ENCODE assay signal across 19 cellular contexts in the genomic region with DNA sequence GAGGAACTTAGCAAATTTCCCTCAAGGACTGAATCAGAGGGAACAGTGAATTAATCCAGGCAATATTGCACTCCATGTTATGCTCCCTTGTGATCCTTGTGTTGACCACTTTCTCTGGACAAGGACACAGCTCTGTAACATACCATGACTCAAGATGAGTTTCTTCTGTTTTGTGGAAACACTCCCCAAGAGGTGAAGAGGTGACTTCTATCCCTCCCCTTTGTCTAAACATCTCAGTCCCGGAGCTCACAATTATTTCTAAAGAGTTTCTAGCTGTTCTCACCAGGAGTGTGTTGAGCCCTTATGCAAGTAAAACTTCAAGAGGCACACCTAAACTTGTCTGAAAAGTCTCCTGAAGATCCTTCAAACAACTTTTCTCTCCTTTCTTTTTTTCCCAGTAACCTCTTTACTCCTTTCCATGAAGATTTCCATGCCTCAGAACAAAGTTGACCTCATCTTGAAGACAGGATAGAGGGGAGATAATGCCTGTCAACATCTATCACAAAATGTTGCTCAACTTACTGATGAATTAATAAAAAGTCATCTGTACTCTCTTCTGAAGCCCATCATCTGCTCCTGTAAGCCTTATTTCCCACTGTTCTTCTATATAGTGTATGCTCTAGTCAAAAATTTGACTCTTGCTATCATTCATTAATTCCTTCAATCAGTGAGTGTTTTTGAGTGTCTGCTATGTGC.
A peak's percentile ranks its signal among the peaks of the same experiment; 100 is the strongest.
DNase-seq lines count a peak whose midpoint lies in the region; ATAC-seq, FAIRE-seq and TF ChIP-seq lines count a peak whose summit lies in the region.
"Had no signal": no experiment of that assay in that cellular context is flagged by ENCODE, and none has a peak within 500 bp of the region (broad histone marks: within the 10 kb centered on the region; RNA-seq: fewer than 3 reads in every experiment).

No MANE protein-coding gene starts in this region.

- dilution Hi-C loops in endothelial cell of umbilical vein (cut with MboI; ENCODE audit: extremely low pct_ligation_motif_present, low sequenced_read_pairs), result no loop called here

- intact Hi-C loops in endothelial cell of umbilical vein (cut with micrococcal nuclease), result no loop called here
- intact Hi-C loops in CD4-positive, alpha-beta memory T cell (cut with micrococcal nuclease), result no loop called here

- H3K27me3 Mint-ChIP-seq in neural progenitor cell (ENCODE audit: insufficient read depth, low read depth), result peaks cover 2% of the 10 kb centered on the region
- peaks cover 0 to 3% of the 10 kb centered on the region in 2 donors for H3K27me3 Mint-ChIP-seq in CD4-positive, alpha-beta memory T cell

- DNase-seq in AG04450 (ENCODE audit: low read depth, low spot score) (peak; percentile 39), M059J (ENCODE audit: low read depth) (peak; percentile 76), endothelial cell of umbilical vein (ENCODE audit: low read depth, low spot score) (no peak), neural progenitor cell (ENCODE audit: low spot score) (no peak), NCI-H69 (lab: John Stamatoyannopoulos, UW) (no peak), activated T-cell treated with anti-CD3 and anti-CD28 coated beads for 4 hours (no peak)
- DNase-seq in CD4-positive, alpha-beta memory T cell, result no peak
- DNase-seq: ACHN; activated CD4-positive, alpha-beta T cell treated with anti-CD3 and anti-CD28 coated beads, Interleukin-2, amount 50 U/mL, for 1 hour; activated CD8-positive, alpha-beta memory T cell treated with anti-CD3 and anti-CD28 coated beads, Interleukin-2, amount 50 U/mL, for 48 hours; dermis blood vessel endothelial cell; NCI-H1930; right lobe of liver; stimulated activated CD4-positive, alpha-beta T cell treated with anti-CD3 and anti-CD28 coated beads, Interleukin-2, amount 100 ng/mL, for 48 hours had no signal

- H3F3A ChIP-seq in neural progenitor cell (ENCODE audit: low read depth), result no peaks in the 10 kb centered on the region

- no peak overlapping the region for H3K9ac ChIP-seq in endothelial cell of umbilical vein (replicated peaks; ENCODE audit: extremely low read depth, insufficient read depth, low read length)
- H3K9ac ChIP-seq in neural progenitor cell, result no peak overlapping the region

- no peaks in the 10 kb centered on the region for H3K9me3 ChIP-seq in AG04450 (ENCODE audit: control insufficient read depth, insufficient read depth, low read length)
- H3K9me3 ChIP-seq in endothelial cell of umbilical vein (replicated peaks; ENCODE audit: control insufficient read depth, insufficient read depth, low read length), result no peaks in the 10 kb centered on the region
- H3K9me3 ChIP-seq in neural progenitor cell (ENCODE audit: low read depth), result no peaks in the 10 kb centered on the region
- no peaks in the 10 kb centered on the region for H3K9me3 ChIP-seq in CD4-positive, alpha-beta memory T cell (ENCODE audit: control insufficient read depth in 1 of 2, low read length in 2 of 2)
- H3K9me3 ChIP-seq: right lobe of liver had no signal

- H2AFZ ChIP-seq in endothelial cell of umbilical vein (ENCODE audit: low read depth, low read length) (no peak overlapping the region), neural progenitor cell (replicated peaks) (peak overlapping the region; percentile 51)

- H3K9me3 Mint-ChIP-seq in neural progenitor cell, result peaks cover 41% of the 10 kb centered on the region
- peaks cover 0 to 4% (median under 1%) of the 10 kb centered on the region in 8 donors for H3K9me3 Mint-ChIP-seq in CD4-positive, alpha-beta memory T cell

- H3K36me3 ChIP-seq in endothelial cell of umbilical vein (ENCODE audit: control insufficient read depth in 2 of 2, extremely low read depth in 1 of 2, insufficient read depth in 2 of 2, low read length in 2 of 2) (no peaks in the 10 kb centered on the region), neural progenitor cell (no peaks in the 10 kb centered on the region)
- no peaks in the 10 kb centered on the region for H3K36me3 ChIP-seq in CD4-positive, alpha-beta memory T cell (ENCODE audit: insufficient read depth, low read length)
- H3K36me3 ChIP-seq: right lobe of liver had no signal

- TF ChIP-seq CTCF in AG04450 (IDR thresholded peaks at IDR 0.05; ENCODE audit: low read depth, low read length) (no peak), endothelial cell of umbilical vein (IDR thresholded peaks at IDR 0.05; ENCODE audit: extremely low read depth in 1 of 2, insufficient read depth in 1 of 2, low read depth in 1 of 2, low read length in 2 of 2) (no peak), neural progenitor cell (IDR thresholded peaks at IDR 0.05) (no peak)

- H3K4me1 Mint-ChIP-seq in neural progenitor cell, result peaks cover 15% of the 10 kb centered on the region
- no peaks in the 10 kb centered on the region for H3K4me1 Mint-ChIP-seq in CD4-positive, alpha-beta memory T cell

- H3K27me3 ChIP-seq in AG04450 (ENCODE audit: control insufficient read depth, insufficient read depth, low read length), result no peaks in the 10 kb centered on the region
- no peaks in the 10 kb centered on the region for H3K27me3 ChIP-seq in endothelial cell of umbilical vein (ENCODE audit: control insufficient read depth in 2 of 2, insufficient read depth in 2 of 2, low read length in 2 of 2)
- H3K27me3 ChIP-seq in neural progenitor cell, result no peaks in the 10 kb centered on the region
- H3K27me3 ChIP-seq in CD4-positive, alpha-beta memory T cell (ENCODE audit: insufficient read depth, low read length), result no peaks in the 10 kb centered on the region
- H3K27me3 ChIP-seq: right lobe of liver had no signal

- H4K20me1 ChIP-seq in endothelial cell of umbilical vein (replicated peaks; ENCODE audit: control insufficient read depth, extremely low read depth, insufficient read depth, low read length) (no peaks in the 10 kb centered on the region), neural progenitor cell (ENCODE audit: low read depth) (no peaks in the 10 kb centered on the region)

- no peak overlapping the region for H3K4me3 Mint-ChIP-seq in neural progenitor cell
- H3K4me3 Mint-ChIP-seq in CD4-positive, alpha-beta memory T cell, result no peak overlapping the region
- H3K4me3 Mint-ChIP-seq: neural crest cell had no signal

- BruUV-seq in endothelial cell of umbilical vein (replicated peaks; lab: Mats Ljungman, UMichigan), result no TSS peak

- no peak for ATAC-seq in HG02885 (IDR thresholded peaks at IDR 0.05; ENCODE audit: poor library complexity, unreplicated experiment)
- ATAC-seq: right lobe of liver had no signal

- H3K4me3 ChIP-seq in AG04450 (ENCODE audit: low read depth, low read length), result no peak overlapping the region
- H3K4me3 ChIP-seq in endothelial cell of umbilical vein (replicated peaks in 1 of 3; ENCODE audit: insufficient read depth in 1 of 3, low read depth in 1 of 3, low read length in 3 of 3), result no peak overlapping the region
- no peak overlapping the region for H3K4me3 ChIP-seq in neural progenitor cell
- no peak overlapping the region for H3K4me3 ChIP-seq in CD4-positive, alpha-beta memory T cell (ENCODE audit: low read length in 2 of 2)
- H3K4me3 ChIP-seq: right lobe of liver had no signal

- H3K4me1 ChIP-seq in endothelial cell of umbilical vein (ENCODE audit: control insufficient read depth, extremely low read depth, insufficient read depth, low read length), result peaks cover 12% of the 10 kb centered on the region
- H3K4me1 ChIP-seq in neural progenitor cell, result peaks cover 8% of the 10 kb centered on the region
- H3K4me1 ChIP-seq in CD4-positive, alpha-beta memory T cell (ENCODE audit: insufficient read depth, low read length), result no peaks in the 10 kb centered on the region
- H3K4me1 ChIP-seq: right lobe of liver had no signal

- H3K27ac ChIP-seq in AG04450 (ENCODE audit: low read depth, low read length) (no peak overlapping the region), endothelial cell of umbilical vein (ENCODE audit: insufficient read depth, low read depth, low read length) (no peak overlapping the region), neural progenitor cell (no peak overlapping the region)
- no peak overlapping the region for H3K27ac ChIP-seq in CD4-positive, alpha-beta memory T cell (ENCODE audit: low read depth, low read length)
- H3K27ac ChIP-seq: epithelial cell of prostate, right lobe of liver, RWPE1 had no signal

- H3K36me3 Mint-ChIP-seq in neural progenitor cell, result peaks cover 5% of the 10 kb centered on the region
- H3K36me3 Mint-ChIP-seq in CD4-positive, alpha-beta memory T cell, result no peaks in the 10 kb centered on the region

- CTCF ChIA-PET in AG04450 (lab: Charles Lee) (no interaction called here), endothelial cell of umbilical vein (lab: Charles Lee) (interaction anchor here (1.0 to 1.3 kb wide), 2 partner anchors 13 to 53 kb away, joined by 3 to 5 read pairs; no protein-coding TSS in a partner anchor)
- CTCF ChIA-PET in CD4-positive, alpha-beta memory T cell (lab: Charles Lee; ENCODE audit: partially characterized antibody), result no interaction called here

- TF ChIP-seq POLR2A in endothelial cell of umbilical vein (IDR thresholded peaks at IDR 0.05; ENCODE audit: low read depth, low read length), result no peak

- H3K79me2 ChIP-seq in endothelial cell of umbilical vein (ENCODE audit: control insufficient read depth, insufficient read depth, low read length) (no peaks in the 10 kb centered on the region), neural progenitor cell (ENCODE audit: low read depth) (no peaks in the 10 kb centered on the region)

- H3K27ac Mint-ChIP-seq in neural progenitor cell, result no peak overlapping the region
- H3K27ac Mint-ChIP-seq in CD4-positive, alpha-beta memory T cell, result no peak overlapping the region

- POLR2A ChIA-PET in AG04450 (lab: Yijun Ruan, JAX) (no interaction called here), endothelial cell of umbilical vein (lab: Charles Lee) (no interaction called here)
- POLR2A ChIA-PET in CD4-positive, alpha-beta memory T cell (lab: Charles Lee; ENCODE audit: partially characterized antibody), result no interaction called here

- H3K9me1 ChIP-seq in endothelial cell of umbilical vein (replicated peaks; ENCODE audit: control insufficient read depth, extremely low read depth, insufficient read depth, low read length), result no peaks in the 10 kb centered on the region

- no peak for FAIRE-seq in endothelial cell of umbilical vein (lab: Jason Lieb, UNC)
- FAIRE-seq: keratinocyte had no signal

- H3K4me2 ChIP-seq in endothelial cell of umbilical vein (ENCODE audit: insufficient read depth, low read length), result no peak overlapping the region
- no peak overlapping the region for H3K4me2 ChIP-seq in neural progenitor cell

TF ChIP-seq in endothelial cell of umbilical vein, 7 proteins besides CTCF, POLR2A, EP300 and RAD21:
- TF ChIP-seq FOS (IDR thresholded peaks at IDR 0.05; ENCODE audit: borderline replicate concordance, insufficient read depth, low read length), result peak; percentile 28
- no peak for TF ChIP-seq GATA2 (IDR thresholded peaks at IDR 0.05; ENCODE audit: insufficient read depth, insufficient read length, low read depth, low read length)

Comparison
In these comparisons a context has a peak if more than half of its experiments do, and no peak if none do; other contexts are left out.
1. DNase-seq: peak in AG04450 (single experiment) and M059J (single experiment); none in endothelial cell of umbilical vein (single experiment), neural progenitor cell (single experiment), NCI-H69 (single experiment), activated T-cell treated with anti-CD3 and anti-CD28 coated beads for 4 hours (single experiment) and CD4-positive, alpha-beta memory T cell (0 of 5).